Comparison of ENCODE assay signal across 16 cellular contexts in the genomic region with DNA sequence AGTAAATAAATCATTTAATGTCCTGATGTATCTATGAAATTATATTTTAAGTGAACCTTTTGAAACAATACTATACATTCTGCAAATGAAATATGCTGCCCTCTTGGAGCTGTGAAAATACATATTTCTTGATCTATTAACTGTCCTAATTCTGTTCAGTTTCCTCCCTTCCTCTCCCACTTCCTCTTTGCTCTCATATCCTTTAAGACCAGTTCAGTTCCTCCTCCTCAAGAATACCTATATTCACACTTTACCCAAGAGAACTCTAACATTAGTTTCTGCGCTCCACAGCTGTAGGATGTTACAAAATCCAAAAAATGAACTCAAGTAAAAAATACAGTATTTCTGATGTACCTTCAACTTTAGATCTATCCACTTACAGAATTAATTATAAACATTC. TPM values are rescaled to one million over a fixed set of nuclear protein-coding genes. Genes with fewer than 3 reads are reported as not detected.
DNase-seq lines count a peak whose midpoint lies in the region; ATAC-seq and TF ChIP-seq lines count a peak whose summit lies in the region.
"Had no signal": no experiment of that assay in that cellular context is flagged by ENCODE, and none has a peak within 500 bp of the region (broad histone marks: within the 10 kb centered on the region; RNA-seq: fewer than 3 reads in every experiment).

No MANE protein-coding gene starts in this region.

- peaks cover 12% of the 10 kb centered on the region for H3K36me3 Mint-ChIP-seq in activated CD8-positive, alpha-beta T cell treated with anti-CD3 and anti-CD28 coated beads, Interleukin-2, amount 10 ng/mL, durations not matched to agents 7 days and 5 days (ENCODE audit: low read depth)
- H3K36me3 Mint-ChIP-seq in activated CD8-positive, alpha-beta T cell treated with anti-CD3 and anti-CD28 coated beads for 36 hours (ENCODE audit: low read depth), result peaks cover 9% of the 10 kb centered on the region
- H3K36me3 Mint-ChIP-seq in natural killer cell treated with Interleukin-12 subunit alpha and Interleukin-12 subunit beta and Interleukin-15 and Interleukin-18, amount 100 ng/mL, for 72 hours, result no peaks in the 10 kb centered on the region
- no peaks in the 10 kb centered on the region for H3K36me3 Mint-ChIP-seq in type B pancreatic cell

- H3K27me3 ChIP-seq in Peyer's patch, result no peaks in the 10 kb centered on the region
- H3K27me3 ChIP-seq: esophagus squamous epithelium had no signal

- peaks cover 0 to 27% (median 8%) of the 10 kb centered on the region in 4 donors for H3K4me1 ChIP-seq in Peyer's patch

- H3K4me3 Mint-ChIP-seq in activated CD8-positive, alpha-beta T cell treated with anti-CD3 and anti-CD28 coated beads, Interleukin-2, amount 10 ng/mL, durations not matched to agents 7 days and 5 days, result no peak overlapping the region
- no peak overlapping the region for H3K4me3 Mint-ChIP-seq in activated CD8-positive, alpha-beta T cell treated with anti-CD3 and anti-CD28 coated beads for 36 hours
- peak overlapping the region; percentile 23 for H3K4me3 Mint-ChIP-seq in natural killer cell treated with Interleukin-12 subunit alpha and Interleukin-12 subunit beta and Interleukin-15 and Interleukin-18, amount 100 ng/mL, for 72 hours
- no peak overlapping the region for H3K4me3 Mint-ChIP-seq in type B pancreatic cell
- H3K4me3 Mint-ChIP-seq: T-helper 2 cell treated with Interferon-gamma antibody and Interleukin-4, amounts not matched to agents 5 μg/mL and 100 μg/mL, for 36 hours had no signal

- H3K9me3 ChIP-seq in Peyer's patch, result no peaks in the 10 kb centered on the region
- H3K9me3 ChIP-seq: esophagus squamous epithelium, lower lobe of right lung had no signal

- no peaks in the 10 kb centered on the region for H3K9me3 Mint-ChIP-seq in activated CD8-positive, alpha-beta T cell treated with anti-CD3 and anti-CD28 coated beads, Interleukin-2, amount 10 ng/mL, durations not matched to agents 7 days and 5 days (ENCODE audit: insufficient read depth)
- peaks cover 3% of the 10 kb centered on the region for H3K9me3 Mint-ChIP-seq in activated CD8-positive, alpha-beta T cell treated with anti-CD3 and anti-CD28 coated beads for 36 hours
- no peaks in the 10 kb centered on the region for H3K9me3 Mint-ChIP-seq in natural killer cell treated with Interleukin-12 subunit alpha and Interleukin-12 subunit beta and Interleukin-15 and Interleukin-18, amount 100 ng/mL, for 72 hours
- no peaks in the 10 kb centered on the region for H3K9me3 Mint-ChIP-seq in type B pancreatic cell
- H3K9me3 Mint-ChIP-seq: T-helper 2 cell treated with Interferon-gamma antibody and Interleukin-4, amounts not matched to agents 5 μg/mL and 100 μg/mL, for 36 hours had no signal

- peak overlapping the region in 1 of 4 donors; percentile 27 for H3K27ac ChIP-seq in Peyer's patch
- H3K27ac ChIP-seq: esophagus squamous epithelium, lower lobe of right lung had no signal

- peaks cover 49% of the 10 kb centered on the region for H3K4me1 Mint-ChIP-seq in activated CD8-positive, alpha-beta T cell treated with anti-CD3 and anti-CD28 coated beads, Interleukin-2, amount 10 ng/mL, durations not matched to agents 7 days and 5 days (ENCODE audit: low read depth)
- H3K4me1 Mint-ChIP-seq in activated CD8-positive, alpha-beta T cell treated with anti-CD3 and anti-CD28 coated beads for 36 hours (ENCODE audit: low read depth), result peaks cover 64% of the 10 kb centered on the region
- peaks cover 44 to 59% of the 10 kb centered on the region in 2 donors for H3K4me1 Mint-ChIP-seq in natural killer cell treated with Interleukin-12 subunit alpha and Interleukin-12 subunit beta and Interleukin-15 and Interleukin-18, amount 100 ng/mL, for 72 hours (ENCODE audit: low read depth in 2 of 2)
- no peaks in the 10 kb centered on the region for H3K4me1 Mint-ChIP-seq in type B pancreatic cell (ENCODE audit: unreplicated experiment)

- H3K4me3 ChIP-seq in Peyer's patch, result no peak overlapping the region
- H3K4me3 ChIP-seq: esophagus squamous epithelium, lower lobe of right lung had no signal

- no peak for DNase-seq in activated CD8-positive, alpha-beta T cell treated with anti-CD3 and anti-CD28 coated beads, Interleukin-2, amount 10 ng/mL, durations not matched to agents 7 days and 5 days
- no peak for DNase-seq in activated CD8-positive, alpha-beta T cell treated with anti-CD3 and anti-CD28 coated beads for 36 hours
- DNase-seq in SKM-1 (lab: John Stamatoyannopoulos, UW; ENCODE audit: unreplicated experiment) (peak; percentile 59), Peyer's patch (no peak), type B pancreatic cell (ENCODE audit: extremely low spot score, unreplicated experiment) (no peak), SHP77 (lab: John Stamatoyannopoulos, UW) (no peak)
- DNase-seq in natural killer cell treated with Interleukin-12 subunit alpha and Interleukin-12 subunit beta and Interleukin-15 and Interleukin-18, amount 100 ng/mL, for 72 hours (ENCODE audit: low spot score), result no peak
- DNase-seq: 8988T, DMS153, esophagus squamous epithelium, IMR-90, lower lobe of right lung, NCI-H2081, occipital lobe had no signal

- intact Hi-C loops in activated CD8-positive, alpha-beta T cell treated with anti-CD3 and anti-CD28 coated beads for 36 hours (cut with micrococcal nuclease), result no loop called here

- H3K36me3 ChIP-seq in Peyer's patch, result no peaks in the 10 kb centered on the region
- H3K36me3 ChIP-seq: esophagus squamous epithelium, lower lobe of right lung had no signal

- H3K27me3 Mint-ChIP-seq in activated CD8-positive, alpha-beta T cell treated with anti-CD3 and anti-CD28 coated beads, Interleukin-2, amount 10 ng/mL, durations not matched to agents 7 days and 5 days (ENCODE audit: low read depth), result no peaks in the 10 kb centered on the region
- H3K27me3 Mint-ChIP-seq in activated CD8-positive, alpha-beta T cell treated with anti-CD3 and anti-CD28 coated beads for 36 hours, result no peaks in the 10 kb centered on the region
- no peaks in the 10 kb centered on the region for H3K27me3 Mint-ChIP-seq in natural killer cell treated with Interleukin-12 subunit alpha and Interleukin-12 subunit beta and Interleukin-15 and Interleukin-18, amount 100 ng/mL, for 72 hours
- H3K27me3 Mint-ChIP-seq in type B pancreatic cell, result peaks cover 12% of the 10 kb centered on the region

- H3K27ac Mint-ChIP-seq in activated CD8-positive, alpha-beta T cell treated with anti-CD3 and anti-CD28 coated beads, Interleukin-2, amount 10 ng/mL, durations not matched to agents 7 days and 5 days, result peak overlapping the region; percentile 7
- H3K27ac Mint-ChIP-seq in activated CD8-positive, alpha-beta T cell treated with anti-CD3 and anti-CD28 coated beads for 36 hours, result no peak overlapping the region
- peak overlapping the region; percentile 1 to 29 for H3K27ac Mint-ChIP-seq in natural killer cell treated with Interleukin-12 subunit alpha and Interleukin-12 subunit beta and Interleukin-15 and Interleukin-18, amount 100 ng/mL, for 72 hours
- no peak overlapping the region for H3K27ac Mint-ChIP-seq in type B pancreatic cell
- H3K27ac Mint-ChIP-seq: T-helper 2 cell treated with Interferon-gamma antibody and Interleukin-4, amounts not matched to agents 5 μg/mL and 100 μg/mL, for 36 hours had no signal

- POLR2A ChIA-PET in activated CD8-positive, alpha-beta T cell treated with anti-CD3 and anti-CD28 coated beads, Interleukin-2, amount 10 ng/mL, durations not matched to agents 7 days and 5 days (lab: Charles Lee), result no interaction called here
- POLR2A ChIA-PET in activated CD8-positive, alpha-beta T cell treated with anti-CD3 and anti-CD28 coated beads for 36 hours (lab: Charles Lee), result no interaction called here

- CTCF ChIA-PET in activated CD8-positive, alpha-beta T cell treated with anti-CD3 and anti-CD28 coated beads, Interleukin-2, amount 10 ng/mL, durations not matched to agents 7 days and 5 days (lab: Charles Lee), result no interaction called here
- CTCF ChIA-PET in activated CD8-positive, alpha-beta T cell treated with anti-CD3 and anti-CD28 coated beads for 36 hours (lab: Charles Lee), result no interaction called here

- ATAC-seq in activated CD8-positive, alpha-beta T cell treated with anti-CD3 and anti-CD28 coated beads, Interleukin-2, amount 10 ng/mL, durations not matched to agents 7 days and 5 days, result no peak
- ATAC-seq in activated CD8-positive, alpha-beta T cell treated with anti-CD3 and anti-CD28 coated beads for 36 hours, result no peak
- peak; percentile 44 for ATAC-seq in HG02870 (IDR thresholded peaks at IDR 0.05; ENCODE audit: unreplicated experiment)
- ATAC-seq in natural killer cell treated with Interleukin-12 subunit alpha and Interleukin-12 subunit beta and Interleukin-15 and Interleukin-18, amount 100 ng/mL, for 72 hours, result no peak

- TF ChIP-seq POLR2A in Peyer's patch (IDR thresholded peaks at IDR 0.05), result no peak

- no peak for TF ChIP-seq CTCF in activated CD8-positive, alpha-beta T cell treated with anti-CD3 and anti-CD28 coated beads for 36 hours (IDR thresholded peaks at IDR 0.05)
- TF ChIP-seq CTCF in Peyer's patch (IDR thresholded peaks at IDR 0.05), result no peak
- no peak for TF ChIP-seq CTCF in type B pancreatic cell (conservative IDR thresholded peaks at IDR 0.05)

RNA-seq across cellular contexts. Expression of gene ITSN2, which starts 5.4 kb away (rescaled TPM):
- 10 to 100 TPM; 69.7 to 71.2 TPM for total RNA-seq in activated CD8-positive, alpha-beta T cell treated with anti-CD3 and anti-CD28 coated beads, Interleukin-2, amount 10 ng/mL, durations not matched to agents 7 days and 5 days
- 10 to 100 TPM; 44.0 to 48.6 TPM for total RNA-seq in activated CD8-positive, alpha-beta T cell treated with anti-CD3 and anti-CD28 coated beads for 36 hours
- 10 to 100 TPM; 71.5 to 80.7 TPM for total RNA-seq in natural killer cell treated with Interleukin-12 subunit alpha and Interleukin-12 subunit beta and Interleukin-15 and Interleukin-18, amount 100 ng/mL, for 72 hours
- total RNA-seq in Peyer's patch, result 100 to 1,000 TPM in 1 of 4 donors, 10 to 100 TPM in 3; 35.6 to 112 (median 46.4) TPM
- total RNA-seq in type B pancreatic cell (ENCODE audit: low replicate concordance), result 18.9 and 24.8 TPM in 2 replicates

Comparison
In these comparisons a context has a peak if more than half of its experiments do, and no peak if none do; other contexts are left out.
1. H3K27ac Mint-ChIP-seq: peak in activated CD8-positive, alpha-beta T cell treated with anti-CD3 and anti-CD28 coated beads, Interleukin-2, amount 10 ng/mL, durations not matched to agents 7 days and 5 days (single experiment) and natural killer cell treated with Interleukin-12 subunit alpha and Interleukin-12 subunit beta and Interleukin-15 and Interleukin-18, amount 100 ng/mL, for 72 hours (2 of 2); none in activated CD8-positive, alpha-beta T cell treated with anti-CD3 and anti-CD28 coated beads for 36 hours (single experiment) and type B pancreatic cell (single experiment).